ENCODE assay signal across 21 cellular contexts in the genomic region with DNA sequence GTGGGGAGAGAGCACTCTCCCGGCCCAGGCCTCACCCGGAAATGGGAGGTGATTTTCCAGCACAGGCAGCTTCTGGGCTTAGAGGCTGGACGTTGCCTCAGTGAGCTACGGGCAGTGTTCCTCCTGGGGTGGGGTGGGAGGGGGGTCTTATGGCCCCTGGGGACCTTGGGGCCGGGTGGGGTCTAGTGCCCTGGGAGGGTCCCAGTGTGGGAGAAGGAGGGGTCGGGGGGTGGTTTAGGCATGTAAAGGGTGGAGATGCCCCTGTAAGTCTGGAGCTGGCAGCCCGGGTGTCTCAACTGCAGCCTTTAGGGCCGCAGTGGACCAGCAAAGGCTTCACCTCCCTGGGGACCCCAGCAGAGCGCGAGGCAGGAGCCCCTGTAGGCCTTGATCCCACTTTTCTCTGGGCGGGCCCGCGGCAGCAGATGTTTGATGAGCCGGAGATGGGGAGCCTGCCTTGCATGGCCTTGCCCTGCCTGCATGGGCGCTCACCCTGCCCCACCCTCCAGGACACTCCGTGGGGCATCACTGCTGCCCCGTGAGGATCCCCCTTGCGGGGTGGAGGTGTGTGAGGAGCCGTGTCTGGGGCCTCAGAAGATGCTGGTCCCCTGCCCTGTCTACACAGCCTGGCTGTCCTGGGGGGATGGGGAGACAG.
DNase-seq lines count a peak whose midpoint lies in the region; ATAC-seq and TF ChIP-seq lines count a peak whose summit lies in the region.
"Had no signal": no experiment of that assay in that cellular context is flagged by ENCODE, and none has a peak within 500 bp of the region (broad histone marks: within the 10 kb centered on the region; RNA-seq: fewer than 3 reads in every experiment).

No MANE protein-coding gene starts in this region.

- TF ChIP-seq CTCF in natural killer cell (IDR thresholded peaks at IDR 0.05), result no peak
- TF ChIP-seq CTCF in colonic mucosa (IDR thresholded peaks at IDR 0.05), result no peak

- no CpG with 5 or more reads among the region's 19 CpGs for WGBS in neuronal stem cell (ENCODE audit: extremely low coverage in 2 of 2, insufficient read length in 2 of 2, insufficient replicate concordance in 1 of 2), 2 donors
- WGBS in aorta, 2 donors, result 53 to 56% methylated on average over 17 to 18 of the region's 19 CpGs

- no peaks in the 10 kb centered on the region for H3K9me3 Mint-ChIP-seq in natural killer cell treated with Interleukin-12 subunit alpha and Interleukin-12 subunit beta and Interleukin-15 and Interleukin-18, amount 100 ng/mL, for 72 hours
- no peaks in the 10 kb centered on the region for H3K9me3 Mint-ChIP-seq in natural killer cell
- H3K9me3 Mint-ChIP-seq: CD8-positive, alpha-beta T cell had no signal

- H3K36me3 ChIP-seq in colonic mucosa, result no peaks in the 10 kb centered on the region
- H3K36me3 ChIP-seq in neuronal stem cell (replicated peaks in 1 of 2; ENCODE audit: control insufficient read depth in 2 of 2, insufficient read depth in 2 of 2, low read length in 2 of 2), result no peaks in the 10 kb centered on the region
- no peaks in the 10 kb centered on the region for H3K36me3 ChIP-seq in aorta (ENCODE audit: control insufficient read depth in 1 of 2, insufficient read depth in 2 of 2, low read length in 1 of 2)
- H3K36me3 ChIP-seq: HAP-1 had no signal

- peak overlapping the region; percentile 8 for H2BK120ac ChIP-seq in neuronal stem cell (ENCODE audit: low read depth, low read length)

- peak overlapping the region; percentile 2 for H2BK15ac ChIP-seq in neuronal stem cell (ENCODE audit: low read length)

- no peaks in the 10 kb centered on the region for H3K4me1 ChIP-seq in colonic mucosa
- H3K4me1 ChIP-seq in neuronal stem cell (ENCODE audit: control insufficient read depth in 2 of 2, insufficient read depth in 1 of 2, low read depth in 1 of 2, low read length in 2 of 2), result peaks cover 5 to 9% of the 10 kb centered on the region in 2 donors
- no peaks in the 10 kb centered on the region for H3K4me1 ChIP-seq in aorta (ENCODE audit: control insufficient read depth in 1 of 2, insufficient read depth in 2 of 2, low read length in 2 of 2)
- H3K4me1 ChIP-seq: A549, HAP-1 had no signal

- peak overlapping the region; percentile 87 for H3K18ac ChIP-seq in neuronal stem cell (ENCODE audit: low read length)

- H3K36me3 Mint-ChIP-seq in natural killer cell treated with Interleukin-12 subunit alpha and Interleukin-12 subunit beta and Interleukin-15 and Interleukin-18, amount 100 ng/mL, for 72 hours, result no peaks in the 10 kb centered on the region
- H3K36me3 Mint-ChIP-seq in natural killer cell, result no peaks in the 10 kb centered on the region
- H3K36me3 Mint-ChIP-seq: CD8-positive, alpha-beta T cell had no signal

- no peak overlapping the region for H3K4me3 Mint-ChIP-seq in natural killer cell treated with Interleukin-12 subunit alpha and Interleukin-12 subunit beta and Interleukin-15 and Interleukin-18, amount 100 ng/mL, for 72 hours
- H3K4me3 Mint-ChIP-seq in natural killer cell, result no peak overlapping the region
- H3K4me3 Mint-ChIP-seq: CD8-positive, alpha-beta T cell had no signal

- no peak overlapping the region for H3K4ac ChIP-seq in neuronal stem cell (ENCODE audit: low read length)

- peaks cover 0 to 3% of the 10 kb centered on the region in 2 donors for H3K27me3 Mint-ChIP-seq in natural killer cell treated with Interleukin-12 subunit alpha and Interleukin-12 subunit beta and Interleukin-15 and Interleukin-18, amount 100 ng/mL, for 72 hours
- peaks cover 0 to 4% of the 10 kb centered on the region in 2 donors for H3K27me3 Mint-ChIP-seq in natural killer cell (ENCODE audit: low read depth in 2 of 2)

- H4K91ac ChIP-seq in neuronal stem cell (ENCODE audit: low read depth, low read length, poor library complexity), result no peak overlapping the region

- H4K8ac ChIP-seq in neuronal stem cell (ENCODE audit: low read depth, low read length), result peak overlapping the region; percentile 65

- DNase-seq in natural killer cell treated with Interleukin-12 subunit alpha and Interleukin-12 subunit beta and Interleukin-15 and Interleukin-18, amount 100 ng/mL, for 72 hours (ENCODE audit: low spot score), result no peak
- DNase-seq in natural killer cell (no peak), colonic mucosa (peak; percentile 22), neuronal stem cell (ENCODE audit: low spot score) (no peak), aorta (peak; percentile 32 to 42), iPS-NIHi7 (ENCODE audit: extremely low spot score) (no peak)
- DNase-seq in activated CD4-positive, alpha-beta T cell treated with anti-CD3 and anti-CD28 coated beads for 4 hours, result no peak
- DNase-seq: Calu3; CD8-positive, alpha-beta T cell; GM23248; MM.1S; NCI-H1092 treated with DMSO at 0.1 percent for 48 hours; NCI-H2081; NCI-H2171 treated with DMSO at 0.1 percent for 48 hours; NCI-H446 treated with DMSO at 0.1 percent for 48 hours; NCI-H69 had no signal

- H3K23ac ChIP-seq in neuronal stem cell (ENCODE audit: low read depth, low read length, poor library complexity), result no peak overlapping the region

- no peak overlapping the region for H2BK5ac ChIP-seq in neuronal stem cell (ENCODE audit: low read length)

- H3K27ac Mint-ChIP-seq in natural killer cell treated with Interleukin-12 subunit alpha and Interleukin-12 subunit beta and Interleukin-15 and Interleukin-18, amount 100 ng/mL, for 72 hours, result no peak overlapping the region
- no peak overlapping the region for H3K27ac Mint-ChIP-seq in natural killer cell
- H3K27ac Mint-ChIP-seq: CD8-positive, alpha-beta T cell had no signal

- H3K27ac ChIP-seq in colonic mucosa (no peak overlapping the region), neuronal stem cell (replicated peaks; ENCODE audit: low read length) (no peak overlapping the region), aorta (ENCODE audit: low read depth in 1 of 2, low read length in 2 of 2) (no peak overlapping the region)
- H3K27ac ChIP-seq: A549, GM23248, HL-60 had no signal

- H3K27me3 ChIP-seq in colonic mucosa, result no peaks in the 10 kb centered on the region
- no peaks in the 10 kb centered on the region for H3K27me3 ChIP-seq in neuronal stem cell (ENCODE audit: control insufficient read depth in 3 of 3, insufficient read depth in 3 of 3, low read depth in 1 of 3, low read length in 3 of 3)
- H3K27me3 ChIP-seq in aorta (ENCODE audit: control insufficient read depth in 1 of 2, insufficient read depth in 2 of 2, low read length in 1 of 2), result no peaks in the 10 kb centered on the region

- intact Hi-C loops in natural killer cell (cut with micrococcal nuclease) (no loop called here), colonic mucosa (cut with DNase I) (no loop called here), aorta (cut with DNase I) (no loop called here)

- H3K9me3 ChIP-seq in colonic mucosa, result no peaks in the 10 kb centered on the region
- peaks cover 2 to 4% of the 10 kb centered on the region in 2 donors for H3K9me3 ChIP-seq in neuronal stem cell (replicated peaks in 1 of 2; ENCODE audit: control insufficient read depth in 2 of 2, insufficient read depth in 1 of 2, low read depth in 1 of 2, low read length in 2 of 2)
- H3K9me3 ChIP-seq in aorta (ENCODE audit: control insufficient read depth, low read length), result no peaks in the 10 kb centered on the region
- H3K9me3 ChIP-seq: A549, HAP-1 had no signal

- peak overlapping the region; percentile 88 for H2AK5ac ChIP-seq in neuronal stem cell (ENCODE audit: low read depth, low read length)

- no peak overlapping the region for H3K4me2 ChIP-seq in neuronal stem cell (ENCODE audit: insufficient read depth, low read length, poor library complexity, severe bottlenecking)
- H3K4me2 ChIP-seq: A549 had no signal

- H3K79me1 ChIP-seq in neuronal stem cell (ENCODE audit: low read depth, low read length), result no peaks in the 10 kb centered on the region

- peak overlapping the region; percentile 22 for H2AFZ ChIP-seq in neuronal stem cell (ENCODE audit: low read length)
- H2AFZ ChIP-seq: GM23248 had no signal

- H3K4me1 Mint-ChIP-seq in natural killer cell treated with Interleukin-12 subunit alpha and Interleukin-12 subunit beta and Interleukin-15 and Interleukin-18, amount 100 ng/mL, for 72 hours (ENCODE audit: low read depth in 2 of 2), result no peaks in the 10 kb centered on the region
- peaks cover 0 to 5% of the 10 kb centered on the region in 2 donors for H3K4me1 Mint-ChIP-seq in natural killer cell

- ATAC-seq in natural killer cell treated with Interleukin-12 subunit alpha and Interleukin-12 subunit beta and Interleukin-15 and Interleukin-18, amount 100 ng/mL, for 72 hours, result peak; percentile 8 to 46
- no peak for ATAC-seq in natural killer cell
- no peak for ATAC-seq in aorta (ENCODE audit: low FRiP score)
- ATAC-seq in GM19397 (IDR thresholded peaks at IDR 0.05; ENCODE audit: unreplicated experiment), result no peak
- ATAC-seq: CD8-positive, alpha-beta T cell; GM12878 had no signal

- H2BK12ac ChIP-seq in neuronal stem cell (ENCODE audit: low read length), result no peak overlapping the region

- no peak overlapping the region for H3K14ac ChIP-seq in neuronal stem cell (ENCODE audit: low read length)

- H3K9ac ChIP-seq in colonic mucosa (ENCODE audit: low read depth in 2 of 2, low read length in 2 of 2) (no peak overlapping the region), neuronal stem cell (ENCODE audit: low read depth, low read length, poor library complexity) (no peak overlapping the region)
- H3K9ac ChIP-seq: GM23248 had no signal

- H3K4me3 ChIP-seq in colonic mucosa (no peak overlapping the region), neuronal stem cell (ENCODE audit: low read length in 2 of 2) (no peak overlapping the region), aorta (ENCODE audit: low read length in 2 of 2) (no peak overlapping the region)
- H3K4me3 ChIP-seq: A549, GM12878, GM23248, HAP-1 had no signal

Comparison
In these comparisons a context has a peak if more than half of its experiments do, and no peak if none do; other contexts are left out.
1. ATAC-seq: peak in natural killer cell treated with Interleukin-12 subunit alpha and Interleukin-12 subunit beta and Interleukin-15 and Interleukin-18, amount 100 ng/mL, for 72 hours (2 of 2); none in natural killer cell (0 of 3), aorta (single experiment) and GM19397 (single experiment).
2. DNase-seq: peak in colonic mucosa (single experiment) and aorta (2 of 2); none in natural killer cell treated with Interleukin-12 subunit alpha and Interleukin-12 subunit beta and Interleukin-15 and Interleukin-18, amount 100 ng/mL, for 72 hours (single experiment), natural killer cell (single experiment), neuronal stem cell (single experiment), activated CD4-positive, alpha-beta T cell treated with anti-CD3 and anti-CD28 coated beads for 4 hours (0 of 2) and iPS-NIHi7 (single experiment).